ENCODE assay signal across 11 cellular contexts in genomic region chr2:212940816-212941215, GRCh38.
DNase-seq lines count a peak whose midpoint lies in the region; ATAC-seq and TF ChIP-seq lines count a peak whose summit lies in the region.
"Had no signal": no experiment of that assay in that cellular context is flagged by ENCODE, and none has a peak within 500 bp of the region (broad histone marks: within the 10 kb centered on the region; RNA-seq: fewer than 3 reads in every experiment).

No MANE protein-coding gene starts in this region.

- H2AFZ ChIP-seq in PC-9 (no peak overlapping the region), hepatocyte (no peak overlapping the region)

- no peaks in the 10 kb centered on the region for H3K9me2 ChIP-seq in PC-9 (ENCODE audit: insufficient read depth)
- no peaks in the 10 kb centered on the region for H3K9me2 ChIP-seq in hepatocyte (replicated peaks; ENCODE audit: insufficient read depth)

- no peaks in the 10 kb centered on the region for H4K20me1 ChIP-seq in PC-9 (ENCODE audit: insufficient read depth)
- H4K20me1 ChIP-seq in hepatocyte (ENCODE audit: insufficient read depth, poor library complexity, severe bottlenecking), result no peaks in the 10 kb centered on the region

- intact Hi-C loops in PC-9 (cut with micrococcal nuclease; ENCODE audit: unreplicated experiment) (loop anchor here (1.0 to 2.0 kb wide), 4 partner anchors 12 to 78 kb away; no protein-coding TSS in a partner anchor), upper lobe of right lung (cut with DNase I) (no loop called here), CD14-positive monocyte (cut with micrococcal nuclease) (no loop called here)

- POLR2A ChIA-PET in PC-9 (lab: Charles Lee; ENCODE audit: unreplicated experiment), result interaction anchor here (0.6 kb wide), 1 partner anchor 39 kb away, joined by 5 read pairs; no protein-coding TSS in a partner anchor

- H3K27ac ChIP-seq in PC-9, result peak overlapping the region; percentile 76
- H3K27ac ChIP-seq in hepatocyte, result peak overlapping the region; percentile 14
- no peak overlapping the region for H3K27ac ChIP-seq in upper lobe of right lung

- no peaks in the 10 kb centered on the region for H3K36me3 Mint-ChIP-seq in CD14-positive monocyte
- H3K36me3 Mint-ChIP-seq: activated naive CD8-positive, alpha-beta T cell treated with anti-CD3 and anti-CD28 coated beads, Interleukin-2, amount 10 ng/mL, durations not matched to agents 7 days and 5 days had no signal

- TF ChIP-seq CTCF in PC-9 (conservative IDR thresholded peaks at IDR 0.05) (no peak), hepatocyte (IDR thresholded peaks at IDR 0.05; ENCODE audit: poor library complexity) (no peak), upper lobe of right lung (IDR thresholded peaks at IDR 0.05) (no peak), CD14-positive monocyte (IDR thresholded peaks at IDR 0.05) (no peak)

- H3K4me3 ChIP-seq in PC-9, result no peak overlapping the region
- H3K4me3 ChIP-seq in hepatocyte, result no peak overlapping the region
- no peak overlapping the region for H3K4me3 ChIP-seq in upper lobe of right lung

- H3K9me3 Mint-ChIP-seq in CD14-positive monocyte, result peaks cover 0 to 9% (median 2%) of the 10 kb centered on the region in 7 donors
- H3K9me3 Mint-ChIP-seq: activated naive CD8-positive, alpha-beta T cell treated with anti-CD3 and anti-CD28 coated beads, Interleukin-2, amount 10 ng/mL, durations not matched to agents 7 days and 5 days; natural killer cell had no signal

- peak; percentile 9 for DNase-seq in SIG-M5 treated with dmso at 0.1 percent for 504 hours (lab: John Stamatoyannopoulos, UW; ENCODE audit: unreplicated experiment)
- no peak for DNase-seq in SIG-M5 (lab: John Stamatoyannopoulos, UW)
- peak; percentile 64 to 90 for DNase-seq in PC-9
- DNase-seq in hepatocyte (ENCODE audit: low spot score), result peak; percentile 30
- no peak for DNase-seq in upper lobe of right lung
- DNase-seq in CD14-positive monocyte (ENCODE audit: low spot score), result no peak
- no peak for DNase-seq in UCSD-AML1 (lab: John Stamatoyannopoulos, UW; ENCODE audit: unreplicated experiment)
- DNase-seq: activated naive CD8-positive, alpha-beta T cell treated with anti-CD3 and anti-CD28 coated beads, Interleukin-2, amount 10 ng/mL, durations not matched to agents 7 days and 5 days; natural killer cell; RPMI8226 had no signal

- 6% methylated on average over 2 of the region's 2 CpGs for WGBS in hepatocyte (ENCODE audit: low lambda C conversion rate, missing lambda C conversion rate)

- H3K4me3 Mint-ChIP-seq in CD14-positive monocyte, result no peak overlapping the region
- H3K4me3 Mint-ChIP-seq: activated naive CD8-positive, alpha-beta T cell treated with anti-CD3 and anti-CD28 coated beads, Interleukin-2, amount 10 ng/mL, durations not matched to agents 7 days and 5 days; natural killer cell had no signal

- peaks cover 24% of the 10 kb centered on the region for H3K4me1 ChIP-seq in PC-9 (replicated peaks; ENCODE audit: insufficient read depth)
- peaks cover 15% of the 10 kb centered on the region for H3K4me1 ChIP-seq in hepatocyte (ENCODE audit: insufficient read depth)
- H3K4me1 ChIP-seq in upper lobe of right lung, result no peaks in the 10 kb centered on the region

- no peaks in the 10 kb centered on the region for H3K36me3 ChIP-seq in PC-9 (ENCODE audit: low read depth)
- no peaks in the 10 kb centered on the region for H3K36me3 ChIP-seq in hepatocyte (replicated peaks; ENCODE audit: insufficient read depth, low read depth)
- H3K36me3 ChIP-seq in upper lobe of right lung, result no peaks in the 10 kb centered on the region

- no peak overlapping the region for H3K27ac Mint-ChIP-seq in CD14-positive monocyte
- H3K27ac Mint-ChIP-seq: activated naive CD8-positive, alpha-beta T cell treated with anti-CD3 and anti-CD28 coated beads, Interleukin-2, amount 10 ng/mL, durations not matched to agents 7 days and 5 days; natural killer cell had no signal

- ATAC-seq in upper lobe of right lung (peak; percentile 80), HG02973 (IDR thresholded peaks at IDR 0.05; ENCODE audit: unreplicated experiment) (no peak)
- ATAC-seq: natural killer cell had no signal

- 0 out of 2 replicates have a peak, but pooled peaks cover 15% of the 10 kb centered on the region for H3F3A ChIP-seq in PC-9 (ENCODE audit: insufficient read depth, low read depth)

- BruUV-seq in PC-9 (replicated peaks; lab: Mats Ljungman, UMichigan), result no TSS peak

- H3K4me2 ChIP-seq in PC-9, result peak overlapping the region; percentile 40; the same call in 1 of the 2 replicates
- H3K4me2 ChIP-seq in hepatocyte, result no peak overlapping the region

- no peaks in the 10 kb centered on the region for H3K4me1 Mint-ChIP-seq in CD14-positive monocyte
- H3K4me1 Mint-ChIP-seq: activated naive CD8-positive, alpha-beta T cell treated with anti-CD3 and anti-CD28 coated beads, Interleukin-2, amount 10 ng/mL, durations not matched to agents 7 days and 5 days had no signal

- H3K79me2 ChIP-seq in PC-9 (ENCODE audit: low read depth) (no peaks in the 10 kb centered on the region), hepatocyte (no peaks in the 10 kb centered on the region)

- H3K27me3 Mint-ChIP-seq in CD14-positive monocyte (ENCODE audit: low read depth in 3 of 3), result peaks cover 0 to 2% (median 1%) of the 10 kb centered on the region in 3 donors

- CTCF ChIA-PET in PC-9 (lab: Charles Lee), result interaction anchor here (0.6 kb wide), 1 partner anchor 36 kb away, joined by 4 read pairs; no protein-coding TSS in a partner anchor

- H3K9me3 ChIP-seq in PC-9 (ENCODE audit: insufficient read depth, low read depth) (no peaks in the 10 kb centered on the region), hepatocyte (ENCODE audit: low read depth) (no peaks in the 10 kb centered on the region), upper lobe of right lung (no peaks in the 10 kb centered on the region)

- H3K27me3 ChIP-seq in PC-9 (ENCODE audit: insufficient read depth, low read depth) (no peaks in the 10 kb centered on the region), hepatocyte (no peaks in the 10 kb centered on the region), upper lobe of right lung (no peaks in the 10 kb centered on the region)

Comparison
In these comparisons a context has a peak if more than half of its experiments do, and no peak if none do; other contexts are left out.
1. DNase-seq: peak in SIG-M5 treated with dmso at 0.1 percent for 504 hours (single experiment), PC-9 (2 of 2) and hepatocyte (single experiment); none in SIG-M5 (single experiment), upper lobe of right lung (single experiment), CD14-positive monocyte (single experiment) and UCSD-AML1 (single experiment).